Comparison of ENCODE assay signal across 9 cellular contexts in genomic region chrX:154750301-154751120, GRCh38. TPM values are rescaled to one million over a fixed set of nuclear protein-coding genes. Genes with fewer than 3 reads are reported as not detected.
DNase-seq lines count a peak whose midpoint lies in the region; ATAC-seq, FAIRE-seq and TF ChIP-seq lines count a peak whose summit lies in the region.
"Had no signal": no experiment of that assay in that cellular context is flagged by ENCODE, and none has a peak within 500 bp of the region (broad histone marks: within the 10 kb centered on the region; RNA-seq: fewer than 3 reads in every experiment).

Gene GAB3 (minus strand): TSS chrX:154751077. CDS start chrX:154751025, 52 bp downstream.

- WGBS in A549 (ENCODE audit: missing lambda C conversion rate), result 19% methylated on average over 11 of the region's 81 CpGs
- WGBS in mammary epithelial cell (ENCODE audit: low coverage, missing lambda C conversion rate), result 35% methylated on average over 8 of the region's 81 CpGs

- H3K4me2 ChIP-seq in A549 (peak within 1 kb of the TSS; percentile 91), mammary epithelial cell (ENCODE audit: insufficient read depth, low read depth, low read length) (peak within 1 kb of the TSS; percentile 76)

- H3K36me3 ChIP-seq in mammary epithelial cell (ENCODE audit: insufficient read depth, low read length), result no peaks in the 10 kb centered on the region

- H3K4me3 ChIP-seq in A549 (peak within 1 kb of the TSS; percentile 67), mammary epithelial cell (replicated peaks in 1 of 3; ENCODE audit: insufficient read depth in 1 of 3, low read depth in 2 of 3, low read length in 3 of 3) (peak within 1 kb of the TSS in 2 of 3 experiments; percentile 39 to 41)

- peak within 1 kb of the TSS; percentile 76 for H2AFZ ChIP-seq in mammary epithelial cell (ENCODE audit: low read depth, low read length)

- FAIRE-seq in A549 (lab: Jason Lieb, UNC), result no peak
- FAIRE-seq: islet of Langerhans had no signal

- no peak for TF ChIP-seq CTCF in A549 (IDR thresholded peaks at IDR 0.05)
- no peak for TF ChIP-seq CTCF in mammary epithelial cell (conservative IDR thresholded peaks at IDR 0.05 in 1 of 2, IDR thresholded peaks at IDR 0.05 in 1 of 2; ENCODE audit: extremely low read depth in 1 of 2, insufficient read depth in 1 of 2, low read depth in 1 of 2, low read length in 2 of 2)

- no TSS peak for BruUV-seq in mammary epithelial cell (replicated peaks; lab: Mats Ljungman, UMichigan)

- no peaks in the 10 kb centered on the region for H3K9me3 Mint-ChIP-seq in stimulated activated effector memory CD8-positive, alpha-beta T cell treated with anti-CD3 and anti-CD28 coated beads, Interleukin-12 subunit alpha, Interleukin-12 subunit beta, amount 100 ng/mL, for 72 hours

- H3K4me3 Mint-ChIP-seq in stimulated activated effector memory CD8-positive, alpha-beta T cell treated with anti-CD3 and anti-CD28 coated beads, Interleukin-12 subunit alpha, Interleukin-12 subunit beta, amount 100 ng/mL, for 72 hours, result peak within 1 kb of the TSS; percentile 71

- dilution Hi-C loops in mammary epithelial cell (cut with HindIII; ENCODE audit: low sequenced_read_pairs), result no loop called here

- in situ Hi-C loops in mammary epithelial cell (cut with MboI; ENCODE audit: low sequenced_read_pairs in 2 of 2), result no loop called here

- no peaks in the 10 kb centered on the region for H3K36me3 Mint-ChIP-seq in stimulated activated effector memory CD8-positive, alpha-beta T cell treated with anti-CD3 and anti-CD28 coated beads, Interleukin-12 subunit alpha, Interleukin-12 subunit beta, amount 100 ng/mL, for 72 hours

- TF ChIP-seq POLR2A in A549 (IDR thresholded peaks at IDR 0.05; ENCODE audit: low read length), result no peak

- H3K27me3 ChIP-seq in mammary epithelial cell (ENCODE audit: insufficient read depth, low read length), result no peaks in the 10 kb centered on the region

- no peaks in the 10 kb centered on the region for H3K79me2 ChIP-seq in mammary epithelial cell (ENCODE audit: insufficient read depth, low read length)

- POLR2A ChIA-PET in A549 (lab: Yijun Ruan, JAX), result interaction anchor here (1.3 kb wide), 1 partner anchor 12 kb away, joined by 5 read pairs; the partner anchor contains the start of gene DKC1

- DNase-seq in A549 (ENCODE audit: low read depth in 1 of 2, low spot score in 1 of 2), result no peak
- DNase-seq in SW480 (ENCODE audit: low spot score), result peak; percentile 22
- no peak for DNase-seq in mammary epithelial cell
- peak; percentile 32 for DNase-seq in kidney tubule cell (ENCODE audit: low spot score)
- peak in 1 of 2 donors; percentile 67 for DNase-seq in stimulated activated effector memory CD8-positive, alpha-beta T cell treated with anti-CD3 and anti-CD28 coated beads, Interleukin-12 subunit alpha, Interleukin-12 subunit beta, amount 100 ng/mL, for 72 hours (ENCODE audit: low spot score in 2 of 2)

- no peak for TF ChIP-seq EP300 in A549 (IDR thresholded peaks at IDR 0.05)

- ATAC-seq in A549, result peak; percentile 79 to 82
- peak; percentile 50 for ATAC-seq in GM18517 (IDR thresholded peaks at IDR 0.05; ENCODE audit: unreplicated experiment)
- ATAC-seq in HG03280 (IDR thresholded peaks at IDR 0.05; ENCODE audit: unreplicated experiment), result peak; percentile 66
- peak; percentile 74 for ATAC-seq in stimulated activated effector memory CD8-positive, alpha-beta T cell treated with anti-CD3 and anti-CD28 coated beads, Interleukin-12 subunit alpha, Interleukin-12 subunit beta, amount 100 ng/mL, for 72 hours
- ATAC-seq in GM19328 (IDR thresholded peaks at IDR 0.05; ENCODE audit: unreplicated experiment), result no peak

- H4K20me1 ChIP-seq in mammary epithelial cell (ENCODE audit: insufficient read depth, low read length), result no peaks in the 10 kb centered on the region

- H3K4me1 ChIP-seq in A549, result no peaks in the 10 kb centered on the region
- peaks cover 2% of the 10 kb centered on the region for H3K4me1 ChIP-seq in mammary epithelial cell (ENCODE audit: insufficient read depth, low read length)

- H3K9ac ChIP-seq in mammary epithelial cell (ENCODE audit: insufficient read depth, low read length), result no peak within 1 kb of the TSS

- H3K27ac ChIP-seq in A549 (peak within 1 kb of the TSS; percentile 68 to 85; a peak in 5 of 6 replicates), mammary epithelial cell (ENCODE audit: insufficient read depth, low read depth, low read length) (no peak within 1 kb of the TSS)

- no peaks in the 10 kb centered on the region for H3K9me3 ChIP-seq in A549
- H3K9me3 ChIP-seq in mammary epithelial cell (replicated peaks; ENCODE audit: insufficient read depth, low read length), result no peaks in the 10 kb centered on the region

- peak within 1 kb of the TSS; percentile 80 for H3K27ac Mint-ChIP-seq in stimulated activated effector memory CD8-positive, alpha-beta T cell treated with anti-CD3 and anti-CD28 coated beads, Interleukin-12 subunit alpha, Interleukin-12 subunit beta, amount 100 ng/mL, for 72 hours

- CTCF ChIA-PET in A549 (lab: Yijun Ruan, JAX), result interaction anchor here (0.6 to 4.0 kb wide), 11 partner anchors 11 to 442 kb away, joined by 3 to 44 read pairs (median 4); no protein-coding TSS in a partner anchor
- CTCF ChIA-PET in mammary epithelial cell (lab: Charles Lee; ENCODE audit: low non-redundant PET), result no interaction called here

- intact Hi-C loops in mammary epithelial cell (cut with micrococcal nuclease), result no loop called here

- no peak for TF ChIP-seq RAD21 in A549 (conservative IDR thresholded peaks at IDR 0.05 in 1 of 2, IDR thresholded peaks at IDR 0.05 in 1 of 2)

- H3K4me1 Mint-ChIP-seq in stimulated activated effector memory CD8-positive, alpha-beta T cell treated with anti-CD3 and anti-CD28 coated beads, Interleukin-12 subunit alpha, Interleukin-12 subunit beta, amount 100 ng/mL, for 72 hours, result peaks cover 10% of the 10 kb centered on the region

TF ChIP-seq in A549, 52 proteins besides CTCF, POLR2A, EP300 and RAD21:
- TF ChIP-seq CHD2 (IDR thresholded peaks at IDR 0.05; ENCODE audit: low read length, partially characterized antibody), result no peak
- no peak for TF ChIP-seq ZFP36 (IDR thresholded peaks at IDR 0.05; ENCODE audit: borderline replicate concordance, partially characterized antibody)
- no peak for TF ChIP-seq RFX5 (IDR thresholded peaks at IDR 0.05)
- TF ChIP-seq MAX (IDR thresholded peaks at IDR 0.05), result 0 out of 2 replicates have a peak, but pooled peaks have one; percentile 24
- no peak for TF ChIP-seq HOXB13 (CRISPR knock-in tag; IDR thresholded peaks at IDR 0.05; ENCODE audit: low read depth)
- no peak for TF ChIP-seq USF2 (IDR thresholded peaks at IDR 0.05)
- TF ChIP-seq HES2 (IDR thresholded peaks at IDR 0.05), result no peak
- TF ChIP-seq MAFK (IDR thresholded peaks at IDR 0.05; ENCODE audit: partially characterized antibody), result peak; percentile 93
- no peak for TF ChIP-seq ZNF302 (CRISPR knock-in tag; IDR thresholded peaks at IDR 0.05)
- no peak for TF ChIP-seq EHMT2 (IDR thresholded peaks at IDR 0.05; ENCODE audit: low read depth)
- TF ChIP-seq HMGXB4 (CRISPR knock-in tag; IDR thresholded peaks at IDR 0.05; ENCODE audit: borderline replicate concordance), result no peak
- TF ChIP-seq BCL3 (IDR thresholded peaks at IDR 0.05), result no peak
- no peak for TF ChIP-seq HEYL (CRISPR knock-in tag; IDR thresholded peaks at IDR 0.05)

RNA-seq across cellular contexts. Expression of gene GAB3, which starts in this region (rescaled TPM):
- 0.39 and 0.56 TPM in 2 replicates for polyA plus RNA-seq in A549 (2011; rRNA removed)
- 0.12 and 0.19 TPM in 2 replicates for polyA plus RNA-seq in A549 (2012; cell fraction: cytosol; rRNA removed)
- 0.56 and 0.72 TPM in 2 replicates for polyA plus RNA-seq in A549 (2012; cell fraction: nucleus; rRNA removed)
- 0.13 to 0.21 TPM (median 0.15 TPM) in 3 replicates for polyA plus RNA-seq in A549 (2017; fragmentation: RNase III; extraction: RNeasy Plus Mini Kit Qiagen cat#74134 plus additional on column Dnase treatment)
- polyA minus RNA-seq in A549 (2011; rRNA and poly(A)+ RNA removed), result 0.58 and 0.99 TPM in 2 replicates
- total RNA-seq in mammary epithelial cell, result 1 to 10 TPM in 1 of 2 donors, under 1 TPM in 1; 0.61 to 2.8 TPM
- polyA plus RNA-seq in mammary epithelial cell, result 0.28 TPM
- 0.26 TPM for polyA minus RNA-seq in mammary epithelial cell

Comparison
In these comparisons a context has a peak if more than half of its experiments do, and no peak if none do; other contexts are left out.
1. Peak in ATAC-seq, H3K4me3 ChIP-seq, H3K27ac ChIP-seq and H3K4me2 ChIP-seq in A549; RNA of the gene not detected or under 1 TPM.
2. DNase-seq: peak in SW480 (single experiment) and kidney tubule cell (single experiment); none in A549 (0 of 2) and mammary epithelial cell (single experiment).